In genomic region chr4:73692284-73692683, GRCh38 we compare ENCODE assay signal across 20 cellular contexts. TPM values are rescaled to one million over a fixed set of nuclear protein-coding genes. Genes with fewer than 3 reads are reported as not detected.
DNase-seq lines count a peak whose midpoint lies in the region; FAIRE-seq and TF ChIP-seq lines count a peak whose summit lies in the region.
"Had no signal": no experiment of that assay in that cellular context is flagged by ENCODE, and none has a peak within 500 bp of the region (broad histone marks: within the 10 kb centered on the region; RNA-seq: fewer than 3 reads in every experiment).

No MANE protein-coding gene starts in this region.

- no peak for TF ChIP-seq RAD21 in SK-N-SH (IDR thresholded peaks at IDR 0.05; ENCODE audit: low read length)

- no peaks in the 10 kb centered on the region for H3K9me3 ChIP-seq in SK-N-SH

- H3F3A ChIP-seq in SK-N-SH (replicated peaks; ENCODE audit: insufficient read depth), result peaks cover 6% of the 10 kb centered on the region

- DNase-seq in BJ (ENCODE audit: low read depth), result peak; percentile 19
- DNase-seq in HT-29 (ENCODE audit: low spot score), result peak; percentile 42
- DNase-seq in SK-N-SH, result no peak
- DNase-seq in fibroblast of villous mesenchyme (ENCODE audit: low read depth), result peak; percentile 49
- DNase-seq in occipital lobe (lab: John Stamatoyannopoulos, UW), result no peak
- no peak for DNase-seq in NAMALWA (ENCODE audit: low spot score)
- DNase-seq in D721Med (ENCODE audit: insufficient read length, low spot score), result no peak
- DNase-seq in NCI-H82 treated with DMSO at 0.1 percent for 48 hours (lab: John Stamatoyannopoulos, UW; ENCODE audit: unreplicated experiment), result no peak
- DNase-seq: ACHN; GF-D8; HCEC 1CT; NCI-H1436; NCI-H2029 treated with DMSO at 0.1 percent for 48 hours; NCI-H2171 treated with DMSO at 0.1 percent for 48 hours; NCI-H446; NK-92 treated with Interleukin-12 subunit alpha and Interleukin-12 subunit beta, amount 100 ng/mL, for 24 hours; SHP77 treated with DMSO at 0.1 percent for 48 hours; T-helper 1 cell had no signal

- CTCF ChIA-PET in BJ (lab: Yijun Ruan, JAX), result no interaction called here
- CTCF ChIA-PET in SK-N-SH (lab: Yijun Ruan, JAX), result no interaction called here

- H4K20me1 ChIP-seq in SK-N-SH (ENCODE audit: insufficient read depth), result no peaks in the 10 kb centered on the region

- 0% methylated on average over 1 of the region's 1 CpG for WGBS in SK-N-SH (ENCODE audit: low lambda C conversion rate)

- peak overlapping the region; percentile 17; the same call in 1 of the 2 replicates for H3K4me2 ChIP-seq in SK-N-SH

- H3K9me2 ChIP-seq in SK-N-SH, result no peaks in the 10 kb centered on the region

- H3K36me3 ChIP-seq in BJ (ENCODE audit: control insufficient read depth, insufficient read depth, low read length) (no peaks in the 10 kb centered on the region), SK-N-SH (replicated peaks in 1 of 2; ENCODE audit: control insufficient read depth in 1 of 2, insufficient read depth in 2 of 2, low read length in 1 of 2) (no peaks in the 10 kb centered on the region)

- no peak overlapping the region for H3K9ac ChIP-seq in SK-N-SH

- no peaks in the 10 kb centered on the region for H3K27me3 ChIP-seq in BJ (ENCODE audit: control insufficient read depth, insufficient read depth, low read length)
- H3K27me3 ChIP-seq in SK-N-SH (ENCODE audit: insufficient read depth), result no peaks in the 10 kb centered on the region

- TF ChIP-seq CTCF in BJ (IDR thresholded peaks at IDR 0.05; ENCODE audit: insufficient read depth, low read depth, low read length) (no peak), SK-N-SH (IDR thresholded peaks at IDR 0.05) (no peak), fibroblast of villous mesenchyme (IDR thresholded peaks at IDR 0.05; ENCODE audit: insufficient read depth, low read depth, low read length) (no peak), D721Med (IDR thresholded peaks at IDR 0.05; ENCODE audit: insufficient read depth, missing control alignments) (no peak)

- no peaks in the 10 kb centered on the region for H3K79me2 ChIP-seq in SK-N-SH (ENCODE audit: insufficient read depth)

- FAIRE-seq in D721Med (lab: Jason Lieb, UNC), result no peak
- FAIRE-seq: K562 had no signal

- TF ChIP-seq EP300 in SK-N-SH (IDR thresholded peaks at IDR 0.05; ENCODE audit: borderline replicate concordance in 1 of 2, low read depth in 1 of 2, low read length in 1 of 2), result no peak

- H2AFZ ChIP-seq in SK-N-SH (ENCODE audit: low read depth), result peak overlapping the region; percentile 66; the same call in 1 of the 2 replicates

- POLR2A ChIA-PET in BJ (lab: Charles Lee) (no interaction called here), SK-N-SH (lab: Yijun Ruan, JAX) (no interaction called here)

- H3K4me1 ChIP-seq in SK-N-SH (ENCODE audit: control insufficient read depth in 1 of 2, insufficient read depth in 2 of 2, low read depth in 1 of 2, low read length in 1 of 2), result no peaks in the 10 kb centered on the region

- peak overlapping the region; percentile 35 to 39; a peak in 2 of 4 replicates for H3K27ac ChIP-seq in SK-N-SH (ENCODE audit: low read depth in 2 of 2, low read length in 1 of 2)
- H3K27ac ChIP-seq: C4-2B had no signal

- H3K4me3 ChIP-seq in BJ (ENCODE audit: low read depth, low read length) (no peak overlapping the region), SK-N-SH (ENCODE audit: low read depth in 2 of 2, low read length in 1 of 2) (no peak overlapping the region), fibroblast of villous mesenchyme (ENCODE audit: low read depth, low read length) (no peak overlapping the region)
- H3K4me3 ChIP-seq: K562 had no signal

TF ChIP-seq in SK-N-SH, 30 proteins besides CTCF, POLR2A, EP300 and RAD21 (continues in another document):
- TF ChIP-seq IRF3 (IDR thresholded peaks at IDR 0.05; ENCODE audit: low read depth, low read length) (no peak), FOSL2 (IDR thresholded peaks at IDR 0.05; ENCODE audit: borderline replicate concordance, low read depth) (peak; percentile 52; the same call in 1 of the 2 replicates), ELF1 (IDR thresholded peaks at IDR 0.05) (no peak), FOXM1 (IDR thresholded peaks at IDR 0.05; ENCODE audit: low read depth) (no peak), TAF1 (IDR thresholded peaks at IDR 0.05; ENCODE audit: borderline replicate concordance, low read depth, low read length) (no peak), NRF1 (IDR thresholded peaks at IDR 0.05; ENCODE audit: low read depth, low read length) (no peak), CHD2 (IDR thresholded peaks at IDR 0.05; ENCODE audit: low read length, partially characterized antibody) (no peak), JUND (IDR thresholded peaks at IDR 0.05) (peak; percentile 54), NFIC (IDR thresholded peaks at IDR 0.05; ENCODE audit: borderline replicate concordance) (peak; percentile 40; the same call in 1 of the 2 replicates), RXRA (IDR thresholded peaks at IDR 0.05; ENCODE audit: borderline replicate concordance, low read depth) (no peak), TCF12 (IDR thresholded peaks at IDR 0.05) (peak; percentile 53; the same call in 1 of the 2 replicates), SMC3 (IDR thresholded peaks at IDR 0.05; ENCODE audit: low read depth, low read length) (no peak), MEF2A (IDR thresholded peaks at IDR 0.05; ENCODE audit: borderline replicate concordance, low read depth) (no peak), MAX (IDR thresholded peaks at IDR 0.05; ENCODE audit: low read depth) (no peak), USF2 (IDR thresholded peaks at IDR 0.05; ENCODE audit: borderline replicate concordance, low read depth, low read length) (no peak), GABPA (IDR thresholded peaks at IDR 0.05; ENCODE audit: low read depth) (no peak), RFX5 (IDR thresholded peaks at IDR 0.05; ENCODE audit: low read length) (no peak), GATA2 (CRISPR knock-in tag; IDR thresholded peaks at IDR 0.05) (no peak)
- TF ChIP-seq, protein P1, sequence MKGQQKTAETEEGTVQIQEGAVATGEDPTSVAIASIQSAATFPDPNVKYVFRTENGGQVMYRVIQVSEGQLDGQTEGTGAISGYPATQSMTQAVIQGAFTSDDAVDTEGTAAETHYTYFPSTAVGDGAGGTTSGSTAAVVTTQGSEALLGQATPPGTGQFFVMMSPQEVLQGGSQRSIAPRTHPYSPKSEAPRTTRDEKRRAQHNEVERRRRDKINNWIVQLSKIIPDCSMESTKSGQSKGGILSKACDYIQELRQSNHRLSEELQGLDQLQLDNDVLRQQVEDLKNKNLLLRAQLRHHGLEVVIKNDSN (IDR thresholded peaks at IDR 0.05; ENCODE audit: borderline replicate concordance, low read depth), result no peak
- TF ChIP-seq, protein P2, sequence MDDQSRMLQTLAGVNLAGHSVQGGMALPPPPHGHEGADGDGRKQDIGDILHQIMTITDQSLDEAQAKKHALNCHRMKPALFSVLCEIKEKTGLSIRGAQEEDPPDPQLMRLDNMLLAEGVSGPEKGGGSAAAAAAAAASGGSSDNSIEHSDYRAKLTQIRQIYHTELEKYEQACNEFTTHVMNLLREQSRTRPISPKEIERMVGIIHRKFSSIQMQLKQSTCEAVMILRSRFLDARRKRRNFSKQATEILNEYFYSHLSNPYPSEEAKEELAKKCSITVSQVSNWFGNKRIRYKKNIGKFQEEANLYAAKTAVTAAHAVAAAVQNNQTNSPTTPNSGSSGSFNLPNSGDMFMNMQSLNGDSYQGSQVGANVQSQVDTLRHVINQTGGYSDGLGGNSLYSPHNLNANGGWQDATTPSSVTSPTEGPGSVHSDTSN (IDR thresholded peaks at IDR 0.05), result no peak

RNA-seq across cellular contexts. Expression of gene CXCL8, which starts 48.1 kb away (rescaled TPM):
- 1.0 and 1.1 TPM in 2 replicates for polyA plus RNA-seq in BJ (2011; rRNA removed)
- 0.57 TPM in 1 of 2 replicates, not detected in the other for polyA minus RNA-seq in BJ (2011; rRNA and poly(A)+ RNA removed)
- 2.6 and 4.4 TPM in 2 replicates for total RNA-seq in HT-29 (2014; rRNA removed; shearing (Covaris generic))
- polyA plus RNA-seq in SK-N-SH (2012; rRNA removed), result 6.0 and 7.7 TPM in 2 replicates
- polyA plus RNA-seq in SK-N-SH (2012; cell fraction: cytosol; rRNA removed), result 6.9 and 7.8 TPM in 2 replicates
- polyA plus RNA-seq in SK-N-SH (2012; cell fraction: nucleus; rRNA removed), result 5.1 and 15.7 TPM in 2 replicates
- 25.1 and 294 TPM in 2 replicates for total RNA-seq in fibroblast of villous mesenchyme
- 5.1 TPM for total RNA-seq in occipital lobe

Comparison
In these comparisons a context has a peak if more than half of its experiments do, and no peak if none do; other contexts are left out.
1. DNase-seq: peak in BJ (single experiment), HT-29 (single experiment) and fibroblast of villous mesenchyme (single experiment); none in SK-N-SH (single experiment), occipital lobe (single experiment), NAMALWA (single experiment), D721Med (single experiment) and NCI-H82 treated with DMSO at 0.1 percent for 48 hours (single experiment).